23 cellular contexts compared by ENCODE assay signal in genomic region chr22:44375451-44375850, GRCh38.
"Had no signal": no experiment of that assay in that cellular context is flagged by ENCODE, and none has a peak within 500 bp of the region (broad histone marks: within the 10 kb centered on the region; RNA-seq: fewer than 3 reads in every experiment).

No MANE protein-coding gene starts in this region.

- H3K4me1 ChIP-seq: foreskin keratinocyte, heart left ventricle, left lung, lower lobe of right lung had no signal

- H3K4me2 ChIP-seq: hepatocyte had no signal

- DNase-seq: dermis blood vessel endothelial cell; dorsolateral prefrontal cortex; effector CD4-positive, alpha-beta T cell; effector memory CD4-positive, alpha-beta T cell; foreskin keratinocyte; heart left ventricle; hypothalamus; immature natural killer cell; islet precursor cell; kidney; kidney glomerular epithelial cell; left lung; left ventricle myocardium superior; lower lobe of right lung; mesenchymal stem cell; mucosa of descending colon; naive B cell; naive thymus-derived CD8-positive, alpha-beta T cell had no signal

- H3K4me3 Mint-ChIP-seq: immature natural killer cell; mesothelial cell of epicardium; naive B cell; naive thymus-derived CD8-positive, alpha-beta T cell had no signal

- H3K79me2 ChIP-seq: hepatocyte had no signal

- H3K4me1 Mint-ChIP-seq: immature natural killer cell; naive B cell; naive thymus-derived CD8-positive, alpha-beta T cell had no signal

- H3K27me3 ChIP-seq: esophagus muscularis mucosa, gastroesophageal sphincter, hepatocyte had no signal

- H3K27ac ChIP-seq: coronary artery, dorsolateral prefrontal cortex, esophagus muscularis mucosa, foreskin keratinocyte, gastroesophageal sphincter, heart left ventricle, hepatocyte, left lung, lower lobe of right lung had no signal

- H2AFZ ChIP-seq: hepatocyte had no signal

- H3K27ac Mint-ChIP-seq: immature natural killer cell; mesothelial cell of epicardium; naive B cell; naive thymus-derived CD8-positive, alpha-beta T cell had no signal
